25 cellular contexts compared by ENCODE assay signal in the genomic region with DNA sequence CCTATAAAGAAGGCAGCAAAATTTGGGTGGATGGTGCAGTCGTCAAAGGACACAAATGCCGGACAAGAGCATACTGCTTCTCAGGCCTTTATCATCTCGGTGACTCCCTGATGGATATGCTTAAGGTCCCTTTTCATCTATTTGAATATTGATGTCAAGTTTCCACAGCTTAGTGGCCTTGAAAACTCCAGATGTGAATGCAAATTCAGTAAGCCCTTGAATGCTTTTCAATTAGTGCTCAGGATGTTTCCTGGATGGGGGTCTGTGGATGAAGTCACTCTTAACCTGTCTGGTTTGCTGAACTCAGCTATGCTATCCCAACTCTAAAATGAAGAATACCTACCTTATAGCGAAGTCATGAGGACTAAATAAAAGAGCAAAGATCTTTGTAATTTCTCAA. TPM values are rescaled to one million over a fixed set of nuclear protein-coding genes. Genes with fewer than 3 reads are reported as not detected.
"Had no signal": no experiment of that assay in that cellular context is flagged by ENCODE, and none has a peak within 500 bp of the region (broad histone marks: within the 10 kb centered on the region; RNA-seq: fewer than 3 reads in every experiment).

No MANE protein-coding gene starts in this region.

- DNase-seq: IMR-90, Kasumi-1, KG1, MM.1S, NCI-H1048, NCI-H1105, NCI-H1417, NCI-H146, NCI-H1694 treated with DMSO at 0.1 percent for 48 hours, NCI-H1930, NCI-H2081, NCI-H2107, NCI-H2227 treated with DMSO at 0.1 percent for 48 hours, NCI-H524, NCI-H526 treated with DMSO at 0.1 percent for 48 hours, NCI-H774, PC-3, SHP77, SK-N-SH, T-helper 1 cell had no signal

- H3K27ac ChIP-seq: RWPE1 had no signal

- ATAC-seq: HepG2, Panc1, PC-3 had no signal

- H3K9me3 ChIP-seq: SK-N-SH had no signal

- H3K4me2 ChIP-seq: SK-N-SH had no signal

- H3K9me2 ChIP-seq: SK-N-SH had no signal

RNA-seq across cellular contexts. Expression of gene REM2, which starts 10.7 kb away (rescaled TPM):
- total RNA-seq: HepG2, HT1080, SK-MEL-5 had no signal
